In genomic region chr10:51743146-51743545, GRCh38 we compare ENCODE assay signal across 12 cellular contexts. TPM values are rescaled to one million over a fixed set of nuclear protein-coding genes. Genes with fewer than 3 reads are reported as not detected.
DNase-seq lines count a peak whose midpoint lies in the region; ATAC-seq and TF ChIP-seq lines count a peak whose summit lies in the region.
"Had no signal": no experiment of that assay in that cellular context is flagged by ENCODE, and none has a peak within 500 bp of the region (broad histone marks: within the 10 kb centered on the region; RNA-seq: fewer than 3 reads in every experiment).

No MANE protein-coding gene starts in this region.

- peaks cover 6 to 12% of the 10 kb centered on the region in 2 experiments for H3K4me1 Mint-ChIP-seq in H9

- intact Hi-C loops in posterior vena cava (cut with DNase I) = no loop called here

- no peaks in the 10 kb centered on the region for H3K27me3 ChIP-seq in mesendoderm (ENCODE audit: insufficient read depth, low read length, poor library complexity)
- H3K27me3 ChIP-seq in H9 (ENCODE audit: insufficient read depth, low read length) = no peaks in the 10 kb centered on the region

- H3K23ac ChIP-seq in mesendoderm (ENCODE audit: low read length) = no peak overlapping the region
- H3K23ac ChIP-seq in H9 (ENCODE audit: insufficient read length, low read depth, low read length) = no peak overlapping the region

- H3K27me3 Mint-ChIP-seq in H9 (ENCODE audit: low read depth) = no peaks in the 10 kb centered on the region

- H3K4me2 ChIP-seq in mesendoderm (ENCODE audit: low read length) (no peak overlapping the region), H9 (ENCODE audit: insufficient read depth, insufficient read length, low read length) (no peak overlapping the region)
- H3K4me2 ChIP-seq: KMS-11 had no signal

- H4K91ac ChIP-seq in H9 (ENCODE audit: insufficient read length, low read depth, low read length) = no peak overlapping the region

- H2BK5ac ChIP-seq in mesendoderm (ENCODE audit: low read length) (no peak overlapping the region), H9 (ENCODE audit: insufficient read length, low read length) (no peak overlapping the region)

- no peak overlapping the region for H2AFZ ChIP-seq in H9 (ENCODE audit: low read length)

- H3K36me3 ChIP-seq in mesendoderm (ENCODE audit: control insufficient read depth, insufficient read depth, low read length) = no peaks in the 10 kb centered on the region

- H3K9me3 ChIP-seq in H9 (ENCODE audit: control insufficient read depth, low read depth, low read length) = no peaks in the 10 kb centered on the region

- ATAC-seq in GM18519 (IDR thresholded peaks at IDR 0.05; ENCODE audit: low FRiP score, unreplicated experiment) = peak; percentile 84
- ATAC-seq in GM21619 (IDR thresholded peaks at IDR 0.05; ENCODE audit: unreplicated experiment) = peak; percentile 90
- peak; percentile 90 for ATAC-seq in HG03457 (IDR thresholded peaks at IDR 0.05; ENCODE audit: unreplicated experiment)

- H3T11ph ChIP-seq in H9 (ENCODE audit: low read length) = no peak overlapping the region

- H3K9me3 Mint-ChIP-seq in H9 = no peaks in the 10 kb centered on the region

- H3K18ac ChIP-seq in mesendoderm (ENCODE audit: low read length) (no peak overlapping the region), H9 (ENCODE audit: insufficient read length, low read depth, low read length) (no peak overlapping the region)

- no peaks in the 10 kb centered on the region for H3K23me2 ChIP-seq in H9 (ENCODE audit: insufficient read length, low read depth, low read length, poor library complexity, severe bottlenecking)

- H3K79me1 ChIP-seq in mesendoderm (ENCODE audit: low read length) (no peaks in the 10 kb centered on the region), H9 (ENCODE audit: insufficient read depth, low read depth, low read length, poor library complexity, severe bottlenecking) (no peaks in the 10 kb centered on the region)

- H4K20me1 ChIP-seq in H9 (ENCODE audit: control insufficient read depth, insufficient read depth, insufficient read length) = no peaks in the 10 kb centered on the region

- no CpG with 5 or more reads among the region's 6 CpGs for WGBS in mesendoderm (ENCODE audit: extremely low coverage, insufficient coverage, low lambda C conversion rate)
- no CpG with 5 or more reads among the region's 6 CpGs for whole genome bisulfite sequencing in H9 (ENCODE audit: extremely low coverage, insufficient read length, low lambda C conversion rate)

- H3K27ac ChIP-seq in mesendoderm (ENCODE audit: low read depth, low read length) (no peak overlapping the region), H9 (ENCODE audit: insufficient read length, low read depth, low read length) (no peak overlapping the region)
- H3K27ac ChIP-seq: KMS-11, RWPE1 had no signal

- H2BK15ac ChIP-seq in mesendoderm (replicated peaks; ENCODE audit: low read depth) (no peak overlapping the region), H9 (ENCODE audit: low read depth, low read length) (no peak overlapping the region)

- H3K9ac ChIP-seq in mesendoderm (ENCODE audit: low read length) (no peak overlapping the region), H9 (ENCODE audit: extremely low read depth, insufficient read length, low read length) (no peak overlapping the region)
- H3K9ac ChIP-seq: KMS-11 had no signal

- DNase-seq in mesendoderm (peak; percentile 45), H9 (no peak), posterior vena cava (ENCODE audit: low spot score) (no peak), anterior cingulate cortex (lab: John Stamatoyannopoulos, UW) (no peak)
- no peak for DNase-seq in stimulated activated naive CD4-positive, alpha-beta T cell (lab: John Stamatoyannopoulos, UW)
- DNase-seq: effector memory CD4-positive, alpha-beta T cell; stimulated activated CD4-positive, alpha-beta T cell treated with anti-CD3 and anti-CD28 coated beads, Interleukin-15, amount 100 ng/mL, for 24 hours had no signal

- H4K5ac ChIP-seq in mesendoderm (ENCODE audit: low read length) = no peak overlapping the region
- no peak overlapping the region for H4K5ac ChIP-seq in H9 (ENCODE audit: insufficient read length, low read depth, low read length)

- H3K56ac ChIP-seq in mesendoderm (ENCODE audit: low read length) (no peak overlapping the region), H9 (ENCODE audit: insufficient read length, low read depth, low read length) (no peak overlapping the region)

- TF ChIP-seq CTCF in H9 (conservative IDR thresholded peaks at IDR 0.05) = no peak

- H2AK5ac ChIP-seq in mesendoderm (ENCODE audit: low read length) = no peak overlapping the region
- no peak overlapping the region for H2AK5ac ChIP-seq in H9 (ENCODE audit: insufficient read length, low read length)

- no peak overlapping the region for H3K4me3 ChIP-seq in mesendoderm (ENCODE audit: low read length)

- H4K8ac ChIP-seq in mesendoderm (ENCODE audit: low read depth, low read length) (no peak overlapping the region), H9 (replicated peaks; ENCODE audit: insufficient read length, low read depth, low read length) (no peak overlapping the region)

- no peak overlapping the region for H3K14ac ChIP-seq in H9 (ENCODE audit: insufficient read depth, low read length)

- H3K27ac Mint-ChIP-seq in H9 = no peak overlapping the region

- H3K4ac ChIP-seq in mesendoderm (ENCODE audit: low read depth, low read length) (no peak overlapping the region), H9 (ENCODE audit: low read depth, low read length) (no peak overlapping the region)

- H2BK20ac ChIP-seq in H9 (ENCODE audit: low read depth, low read length, poor library complexity, severe bottlenecking) = no peak overlapping the region

- H3K79me2 ChIP-seq in mesendoderm (ENCODE audit: control insufficient read depth, insufficient read depth, low read length) (no peaks in the 10 kb centered on the region), H9 (ENCODE audit: insufficient read depth, low read length) (no peaks in the 10 kb centered on the region)

- no peaks in the 10 kb centered on the region for H3K36me3 Mint-ChIP-seq in H9 (ENCODE audit: insufficient read depth in 1 of 3, low read depth in 3 of 3)

- no peak overlapping the region for H3K4me3 Mint-ChIP-seq in H9

- no peaks in the 10 kb centered on the region for H3K4me1 ChIP-seq in mesendoderm (ENCODE audit: control insufficient read depth, low read depth, low read length)
- peaks cover 4% of the 10 kb centered on the region; the same call in 1 of the 2 replicates for H3K4me1 ChIP-seq in H9 (ENCODE audit: insufficient read depth, low read length)

- H2BK120ac ChIP-seq in mesendoderm (ENCODE audit: low read depth, low read length) (no peak overlapping the region), H9 (ENCODE audit: low read depth, low read length, poor library complexity, severe bottlenecking) (no peak overlapping the region)

- no peak overlapping the region for H2BK12ac ChIP-seq in H9 (ENCODE audit: insufficient read length, low read depth, low read length)

RNA-seq across cellular contexts. Expression of gene CSTF2T, which starts 43.8 kb away (rescaled TPM):
- 23.1 TPM for polyA plus RNA-seq in mesendoderm (2013, experiment 1 of 2)
- 23.3 TPM for polyA plus RNA-seq in mesendoderm (2013, experiment 2 of 2)
- total RNA-seq in H9 (2021) (41.3 and 42.1 TPM in 2 replicates), posterior vena cava (10 to 100 TPM; 17.2 to 21.1 TPM)
